In the genomic region with DNA sequence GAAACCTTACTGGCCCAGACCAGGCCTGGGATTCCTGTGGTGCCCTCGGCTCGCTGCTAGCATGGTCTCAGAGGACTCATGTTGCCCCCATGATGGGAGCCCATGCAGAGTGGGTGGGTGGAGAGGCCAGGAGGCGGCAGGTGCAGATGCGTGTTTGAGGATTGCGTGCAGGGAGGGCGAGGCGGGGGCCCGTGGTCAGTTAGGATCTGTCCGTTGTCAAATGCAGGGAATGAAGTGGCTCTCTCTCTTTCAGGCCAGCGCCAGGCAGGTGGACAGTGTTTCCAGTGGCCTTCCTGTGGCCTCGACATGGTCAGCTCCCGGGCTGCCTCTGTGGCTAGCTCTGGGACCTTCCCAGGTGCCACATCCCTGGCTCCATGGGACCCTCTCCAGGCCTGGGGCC, we compare ENCODE assay signal across 23 cellular contexts. TPM values are rescaled to one million over a fixed set of nuclear protein-coding genes. Genes with fewer than 3 reads are reported as not detected.
"Had no signal": no experiment of that assay in that cellular context is flagged by ENCODE, and none has a peak within 500 bp of the region (broad histone marks: within the 10 kb centered on the region; RNA-seq: fewer than 3 reads in every experiment).

No MANE protein-coding gene starts in this region.

- H3K4me1 ChIP-seq: gastrocnemius medialis, parathyroid adenoma, thyroid gland had no signal

- H3K4me1 Mint-ChIP-seq: stimulated activated naive CD8-positive, alpha-beta T cell treated with anti-CD3 and anti-CD28 coated beads, Interleukin-15, amount 100 ng/mL, for 72 hours had no signal

- H2AFZ ChIP-seq: hepatocyte, parathyroid adenoma had no signal

- H3K36me3 ChIP-seq: gastrocnemius medialis, neutrophil, thyroid gland had no signal

- H3K4me2 ChIP-seq: hepatocyte, smooth muscle cell had no signal

- H3K4me3 ChIP-seq: coronary artery, gastrocnemius medialis, hepatocyte, lung, smooth muscle cell, thyroid gland had no signal

- H3K9ac ChIP-seq: parathyroid adenoma had no signal

- DNase-seq: dermis blood vessel endothelial cell; effector memory CD4-positive, alpha-beta T cell; gastrocnemius medialis; head of caudate nucleus; kidney; midbrain; naive thymus-derived CD4-positive, alpha-beta T cell; nephron progenitor cell; stimulated activated CD4-positive, alpha-beta T cell treated with anti-CD3 and anti-CD28 coated beads, Interleukin-12 subunit alpha, Interleukin-12 subunit beta, amount 100 ng/mL, for 4 hours; stimulated activated CD4-positive, alpha-beta T cell treated with anti-CD3 and anti-CD28 coated beads, Interleukin-1b, Interleukin-23, amount 100 ng/mL, for 48 hours; stimulated activated CD4-positive, alpha-beta T cell treated with anti-CD3 and anti-CD28 coated beads, Interleukin-4, amount 100 ng/mL, for 1 hour; stimulated activated CD8-positive, alpha-beta memory T cell treated with anti-CD3 and anti-CD28 coated beads, Interleukin-4, amount 100 ng/mL, for 48 hours; stimulated activated naive CD4-positive, alpha-beta T cell; stimulated activated naive CD8-positive, alpha-beta T cell treated with anti-CD3 and anti-CD28 coated beads, Interleukin-15, amount 100 ng/mL, for 72 hours; thyroid gland had no signal

- H3K4me3 Mint-ChIP-seq: memory B cell; naive thymus-derived CD4-positive, alpha-beta T cell; nephron progenitor cell; stimulated activated naive CD8-positive, alpha-beta T cell treated with anti-CD3 and anti-CD28 coated beads, Interleukin-15, amount 100 ng/mL, for 72 hours; type B pancreatic cell had no signal

- H3K27ac ChIP-seq: coronary artery, gastrocnemius medialis, hepatocyte, neutrophil, parathyroid adenoma, thyroid gland had no signal

- H3K27ac Mint-ChIP-seq: memory B cell, type B pancreatic cell had no signal

- H3K36me3 Mint-ChIP-seq: memory B cell; naive thymus-derived CD4-positive, alpha-beta T cell; type B pancreatic cell had no signal

- H3K27me3 ChIP-seq: hepatocyte, neutrophil, thyroid gland had no signal

- H3K9me3 Mint-ChIP-seq: memory B cell; naive thymus-derived CD4-positive, alpha-beta T cell; nephron progenitor cell; stimulated activated naive CD8-positive, alpha-beta T cell treated with anti-CD3 and anti-CD28 coated beads, Interleukin-15, amount 100 ng/mL, for 72 hours; type B pancreatic cell had no signal

- H3K9me3 ChIP-seq: gastrocnemius medialis, neutrophil, thyroid gland had no signal

RNA-seq across cellular contexts. Expression of gene DLK1, which starts 39.3 kb away (rescaled TPM):
- polyA plus RNA-seq: naive thymus-derived CD4-positive, alpha-beta T cell had no signal
